In the genomic region with DNA sequence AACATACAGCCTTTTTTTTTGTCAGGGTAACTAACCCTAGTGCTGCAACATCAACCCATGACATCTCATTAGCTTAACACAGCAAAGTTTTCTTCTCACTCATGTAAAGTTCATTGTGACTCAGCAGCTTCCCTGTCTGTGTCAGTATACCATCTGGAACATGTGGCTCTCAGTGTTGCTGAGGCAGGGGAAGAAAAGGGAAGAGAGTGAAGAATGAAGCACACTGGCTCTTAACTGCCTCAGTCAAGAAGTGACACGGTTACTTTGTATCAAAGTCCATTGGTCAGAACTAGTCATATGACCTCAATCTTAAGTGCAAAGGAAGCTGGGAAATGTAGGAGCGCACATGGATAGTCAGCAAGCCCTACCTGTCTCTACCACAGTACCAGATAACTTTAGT, we compare ENCODE assay signal across 9 cellular contexts.
DNase-seq lines count a peak whose midpoint lies in the region; ATAC-seq and TF ChIP-seq lines count a peak whose summit lies in the region.
"Had no signal": no experiment of that assay in that cellular context is flagged by ENCODE, and none has a peak within 500 bp of the region (broad histone marks: within the 10 kb centered on the region; RNA-seq: fewer than 3 reads in every experiment).

No MANE protein-coding gene starts in this region.

- no peaks in the 10 kb centered on the region for H3K27me3 Mint-ChIP-seq in Caco-2 (ENCODE audit: insufficient read depth, unreplicated experiment)

- no peaks in the 10 kb centered on the region for H3K9me3 Mint-ChIP-seq in Caco-2 (ENCODE audit: unreplicated experiment)

- H2AFZ ChIP-seq in mammary epithelial cell (ENCODE audit: low read depth, low read length) = no peak overlapping the region

- no peak overlapping the region for H3K4me2 ChIP-seq in mammary epithelial cell (ENCODE audit: insufficient read depth, low read depth, low read length)

- peaks cover 7% of the 10 kb centered on the region; the same call in 1 of the 2 replicates for H3K4me1 ChIP-seq in Caco-2
- peaks cover 45% of the 10 kb centered on the region for H3K4me1 ChIP-seq in mammary epithelial cell (ENCODE audit: insufficient read depth, low read length)

- H3K27ac Mint-ChIP-seq in Caco-2 (ENCODE audit: unreplicated experiment) = no peak overlapping the region

- in situ Hi-C loops in mammary epithelial cell (cut with MboI; ENCODE audit: low sequenced_read_pairs in 2 of 2) = no loop called here

- intact Hi-C loops in Caco-2 (cut with micrococcal nuclease; ENCODE audit: unreplicated experiment) (no loop called here), mammary epithelial cell (cut with micrococcal nuclease) (no loop called here)

- H3K4me3 Mint-ChIP-seq in Caco-2 (ENCODE audit: unreplicated experiment) = no peak overlapping the region

- no peaks in the 10 kb centered on the region for H3K79me2 ChIP-seq in mammary epithelial cell (ENCODE audit: insufficient read depth, low read length)

- no peak overlapping the region for H3K27ac ChIP-seq in mammary epithelial cell (ENCODE audit: insufficient read depth, low read depth, low read length)
- H3K27ac ChIP-seq: ascending aorta had no signal

- TF ChIP-seq EP300 in Ishikawa (IDR thresholded peaks at IDR 0.05; ENCODE audit: borderline replicate concordance) = no peak

- no peaks in the 10 kb centered on the region for H4K20me1 ChIP-seq in mammary epithelial cell (ENCODE audit: insufficient read depth, low read length)

- 100% methylated on average over 2 of the region's 2 CpGs for WGBS in mammary epithelial cell (ENCODE audit: low coverage, missing lambda C conversion rate)

- no peaks in the 10 kb centered on the region for H3K36me3 Mint-ChIP-seq in Caco-2 (ENCODE audit: insufficient read depth, unreplicated experiment)

- DNase-seq in Caco-2 (peak; percentile 40 to 45), mammary epithelial cell (peak; percentile 81), myocyte (ENCODE audit: low read depth) (peak; percentile 60), occipital lobe (lab: John Stamatoyannopoulos, UW) (no peak)
- DNase-seq in activated CD4-positive, alpha-beta T cell treated with anti-CD3 and anti-CD28 coated beads for 4 hours = no peak
- no peak for DNase-seq in activated effector memory CD4-positive, alpha-beta T cell treated with Interleukin-2 at 50 U/mL for 16 hours

- POLR2A ChIA-PET in Caco-2 (lab: Charles Lee) = interaction anchor here (0.5 to 0.6 kb wide), 2 partner anchors 184 to 336 kb away, joined by 3 to 4 read pairs; no protein-coding TSS in a partner anchor

- peak; percentile 60 for ATAC-seq in GM21360 (IDR thresholded peaks at IDR 0.05; ENCODE audit: unreplicated experiment)

- TF ChIP-seq CTCF in Caco-2 (IDR thresholded peaks at IDR 0.05; ENCODE audit: insufficient read depth in 1 of 2, low read depth in 1 of 2, low read length in 1 of 2, severe bottlenecking in 1 of 2, unreplicated experiment in 1 of 2) (no peak), mammary epithelial cell (conservative IDR thresholded peaks at IDR 0.05 in 1 of 2, IDR thresholded peaks at IDR 0.05 in 1 of 2; ENCODE audit: extremely low read depth in 1 of 2, insufficient read depth in 1 of 2, low read depth in 1 of 2, low read length in 2 of 2) (no peak)

- H3K9ac ChIP-seq in mammary epithelial cell (ENCODE audit: insufficient read depth, low read length) = no peak overlapping the region

- dilution Hi-C loops in mammary epithelial cell (cut with HindIII; ENCODE audit: low sequenced_read_pairs) = no loop called here

- peaks cover 13% of the 10 kb centered on the region for H3K4me1 Mint-ChIP-seq in Caco-2 (ENCODE audit: low read depth, unreplicated experiment)

- BruUV-seq in Caco-2 (replicated peaks; lab: Mats Ljungman, UMichigan) = no TSS peak
- no TSS peak for BruUV-seq in mammary epithelial cell (replicated peaks; lab: Mats Ljungman, UMichigan)

- H3K9me3 ChIP-seq in Caco-2 (no peaks in the 10 kb centered on the region), mammary epithelial cell (replicated peaks; ENCODE audit: insufficient read depth, low read length) (no peaks in the 10 kb centered on the region)
- H3K9me3 ChIP-seq: ascending aorta had no signal

- CTCF ChIA-PET in Caco-2 (lab: Charles Lee) = interaction anchor here (1.4 kb wide), 1 partner anchor 25 kb away, joined by 5 read pairs; no protein-coding TSS in a partner anchor
- CTCF ChIA-PET in mammary epithelial cell (lab: Charles Lee; ENCODE audit: low non-redundant PET) = no interaction called here

- H3K27me3 ChIP-seq in Caco-2 (replicated peaks; ENCODE audit: control insufficient read depth, insufficient read depth, low read length) = no peaks in the 10 kb centered on the region
- no peaks in the 10 kb centered on the region for H3K27me3 ChIP-seq in mammary epithelial cell (ENCODE audit: insufficient read depth, low read length)
- H3K27me3 ChIP-seq: ascending aorta had no signal

- H3K4me3 ChIP-seq in Caco-2 (ENCODE audit: low read depth, low read length) (no peak overlapping the region), mammary epithelial cell (replicated peaks in 1 of 3; ENCODE audit: insufficient read depth in 1 of 3, low read depth in 2 of 3, low read length in 3 of 3) (no peak overlapping the region)
- H3K4me3 ChIP-seq: ascending aorta had no signal

- H3K36me3 ChIP-seq in Caco-2 (ENCODE audit: control insufficient read depth, insufficient read depth, low read length) = no peaks in the 10 kb centered on the region
- no peaks in the 10 kb centered on the region for H3K36me3 ChIP-seq in mammary epithelial cell (ENCODE audit: insufficient read depth, low read length)
- H3K36me3 ChIP-seq: ascending aorta had no signal

- TF ChIP-seq RAD21 in Ishikawa (IDR thresholded peaks at IDR 0.05; ENCODE audit: low read depth) = no peak

TF ChIP-seq in Ishikawa, 13 proteins besides CTCF, POLR2A, EP300 and RAD21:
- TF ChIP-seq, protein P1, sequence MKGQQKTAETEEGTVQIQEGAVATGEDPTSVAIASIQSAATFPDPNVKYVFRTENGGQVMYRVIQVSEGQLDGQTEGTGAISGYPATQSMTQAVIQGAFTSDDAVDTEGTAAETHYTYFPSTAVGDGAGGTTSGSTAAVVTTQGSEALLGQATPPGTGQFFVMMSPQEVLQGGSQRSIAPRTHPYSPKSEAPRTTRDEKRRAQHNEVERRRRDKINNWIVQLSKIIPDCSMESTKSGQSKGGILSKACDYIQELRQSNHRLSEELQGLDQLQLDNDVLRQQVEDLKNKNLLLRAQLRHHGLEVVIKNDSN (IDR thresholded peaks at IDR 0.05) = peak; percentile 70
- TF ChIP-seq, protein P2, sequence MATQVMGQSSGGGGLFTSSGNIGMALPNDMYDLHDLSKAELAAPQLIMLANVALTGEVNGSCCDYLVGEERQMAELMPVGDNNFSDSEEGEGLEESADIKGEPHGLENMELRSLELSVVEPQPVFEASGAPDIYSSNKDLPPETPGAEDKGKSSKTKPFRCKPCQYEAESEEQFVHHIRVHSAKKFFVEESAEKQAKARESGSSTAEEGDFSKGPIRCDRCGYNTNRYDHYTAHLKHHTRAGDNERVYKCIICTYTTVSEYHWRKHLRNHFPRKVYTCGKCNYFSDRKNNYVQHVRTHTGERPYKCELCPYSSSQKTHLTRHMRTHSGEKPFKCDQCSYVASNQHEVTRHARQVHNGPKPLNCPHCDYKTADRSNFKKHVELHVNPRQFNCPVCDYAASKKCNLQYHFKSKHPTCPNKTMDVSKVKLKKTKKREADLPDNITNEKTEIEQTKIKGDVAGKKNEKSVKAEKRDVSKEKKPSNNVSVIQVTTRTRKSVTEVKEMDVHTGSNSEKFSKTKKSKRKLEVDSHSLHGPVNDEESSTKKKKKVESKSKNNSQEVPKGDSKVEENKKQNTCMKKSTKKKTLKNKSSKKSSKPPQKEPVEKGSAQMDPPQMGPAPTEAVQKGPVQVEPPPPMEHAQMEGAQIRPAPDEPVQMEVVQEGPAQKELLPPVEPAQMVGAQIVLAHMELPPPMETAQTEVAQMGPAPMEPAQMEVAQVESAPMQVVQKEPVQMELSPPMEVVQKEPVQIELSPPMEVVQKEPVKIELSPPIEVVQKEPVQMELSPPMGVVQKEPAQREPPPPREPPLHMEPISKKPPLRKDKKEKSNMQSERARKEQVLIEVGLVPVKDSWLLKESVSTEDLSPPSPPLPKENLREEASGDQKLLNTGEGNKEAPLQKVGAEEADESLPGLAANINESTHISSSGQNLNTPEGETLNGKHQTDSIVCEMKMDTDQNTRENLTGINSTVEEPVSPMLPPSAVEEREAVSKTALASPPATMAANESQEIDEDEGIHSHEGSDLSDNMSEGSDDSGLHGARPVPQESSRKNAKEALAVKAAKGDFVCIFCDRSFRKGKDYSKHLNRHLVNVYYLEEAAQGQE (IDR thresholded peaks at IDR 0.05; ENCODE audit: low read depth) = no peak

Comparison
In these comparisons a context has a peak if more than half of its experiments do, and no peak if none do; other contexts are left out.
1. DNase-seq: peak in Caco-2 (2 of 2), mammary epithelial cell (single experiment) and myocyte (single experiment); none in occipital lobe (single experiment), activated CD4-positive, alpha-beta T cell treated with anti-CD3 and anti-CD28 coated beads for 4 hours (0 of 2) and activated effector memory CD4-positive, alpha-beta T cell treated with Interleukin-2 at 50 U/mL for 16 hours (single experiment).